Comparison of ENCODE assay signal across 26 cellular contexts in the genomic region with DNA sequence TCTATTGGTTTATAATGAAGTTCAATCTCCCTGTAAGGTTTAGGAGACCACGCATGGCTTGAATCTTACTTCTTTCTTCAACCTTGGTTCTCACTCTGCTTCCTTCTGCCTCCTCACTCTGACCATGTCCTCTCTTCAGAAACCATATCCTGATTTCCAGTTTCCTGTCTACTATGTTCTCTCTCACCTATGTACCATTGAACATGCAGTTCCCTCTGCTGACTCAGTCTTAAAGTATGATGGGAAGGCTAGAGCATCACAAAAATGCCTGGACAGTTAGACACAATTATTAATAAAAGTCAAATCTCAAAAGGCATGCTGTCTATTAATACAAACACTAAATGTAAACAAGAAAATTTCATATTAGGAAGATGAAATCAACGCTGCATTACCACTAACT.
"Had no signal": no experiment of that assay in that cellular context is flagged by ENCODE, and none has a peak within 500 bp of the region (broad histone marks: within the 10 kb centered on the region; RNA-seq: fewer than 3 reads in every experiment).

No MANE protein-coding gene starts in this region.

- H3K4me2 ChIP-seq: neural progenitor cell had no signal

- H3K4me1 ChIP-seq: esophagus muscularis mucosa, left lung, neural progenitor cell, prostate gland, spleen, tibial nerve, upper lobe of left lung, uterus had no signal

- H2AFZ ChIP-seq: neural progenitor cell had no signal

- H3K27ac ChIP-seq: dorsolateral prefrontal cortex, esophagus muscularis mucosa, left lung, neural progenitor cell, prostate gland, sigmoid colon, skin epidermis, spleen, thoracic aorta, tibial nerve, upper lobe of left lung, uterus had no signal

- H3K9me3 ChIP-seq: esophagus muscularis mucosa, left lung, prostate gland, sigmoid colon, spleen, thoracic aorta, tibial nerve, upper lobe of left lung, uterus had no signal

- DNase-seq: cerebellar nuclear complex; dorsolateral prefrontal cortex; effector CD4-positive, alpha-beta T cell; endodermal cell; hypothalamus; immature natural killer cell; kidney; left cardiac atrium; left lung; mesenchymal stem cell; naive thymus-derived CD4-positive, alpha-beta T cell; right cardiac atrium; sigmoid colon; spleen; stimulated activated CD4-positive, alpha-beta T cell treated with anti-CD3 and anti-CD28 coated beads, Interleukin-2, amount 100 ng/mL, for 48 hours; stimulated activated naive B cell treated with anti-CD40 and anti-IgM and Interleukin-4, amounts not matched to agents 10 μg/mL and 1 μg/mL and 100 μg/mL, for 72 hours; upper lobe of left lung; uterus had no signal

- H3K36me3 ChIP-seq: esophagus muscularis mucosa, left lung, neural progenitor cell, prostate gland, sigmoid colon, spleen, thoracic aorta, tibial nerve, upper lobe of left lung, uterus had no signal

- H3K9ac ChIP-seq: neural progenitor cell had no signal

- H3K4me3 ChIP-seq: dorsolateral prefrontal cortex, esophagus muscularis mucosa, left lung, neural progenitor cell, prostate gland, sigmoid colon, skin epidermis, spleen, thoracic aorta, tibial nerve, upper lobe of left lung, uterus had no signal

- FAIRE-seq: colon, frontal cortex, kidney had no signal

- ATAC-seq: left cardiac atrium; left lung; naive thymus-derived CD4-positive, alpha-beta T cell; right cardiac atrium; stimulated activated naive B cell treated with anti-CD40 and anti-IgM and Interleukin-4, amounts not matched to agents 10 μg/mL and 1 μg/mL and 100 μg/mL, for 72 hours had no signal

- H3K27me3 ChIP-seq: dorsolateral prefrontal cortex, esophagus muscularis mucosa, left lung, neural progenitor cell, sigmoid colon, spleen, tibial nerve, upper lobe of left lung, uterus had no signal
